15 cellular contexts compared by ENCODE assay signal in the genomic region with DNA sequence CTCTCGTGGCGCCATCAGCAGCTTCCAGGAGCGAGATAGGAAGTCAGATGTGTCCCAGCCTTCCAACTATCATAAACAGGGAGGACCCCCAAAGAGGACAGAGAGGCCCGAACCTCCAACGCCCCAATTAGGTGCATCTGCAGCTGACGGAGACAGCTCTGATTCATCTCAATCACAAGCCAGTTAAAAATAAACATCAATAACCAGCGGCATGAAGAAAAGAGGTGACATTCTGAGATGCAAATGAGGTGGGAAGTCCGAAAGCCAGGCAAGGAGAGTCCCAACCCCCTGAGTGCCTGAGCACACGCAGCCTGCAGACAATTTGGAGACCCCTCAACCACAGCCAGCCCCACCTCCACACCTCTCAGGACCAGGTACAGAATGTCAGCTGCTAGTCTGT.
"Had no signal": no experiment of that assay in that cellular context is flagged by ENCODE, and none has a peak within 500 bp of the region (broad histone marks: within the 10 kb centered on the region; RNA-seq: fewer than 3 reads in every experiment).

No MANE protein-coding gene starts in this region.

- ATAC-seq: activated CD4-positive, CD25-positive, alpha-beta regulatory T cell treated with anti-CD3 and anti-CD28 coated beads, Interleukin-2, amount 50 U/mL, for 24 hours; esophagus mucosa; gastroesophageal sphincter; heart left ventricle; left lung; stimulated activated naive B cell treated with anti-CD40 and anti-IgM and Interleukin-4, amounts not matched to agents 10 μg/mL and 1 μg/mL and 100 μg/mL, for 72 hours had no signal

- FAIRE-seq: bronchial epithelial cell, kidney had no signal

- H3K4me1 Mint-ChIP-seq: activated CD4-positive, alpha-beta T cell treated with anti-CD3 and anti-CD28 coated beads, Interleukin-2, amount 10 ng/mL, durations not matched to agents 7 days and 5 days; stimulated activated naive B cell treated with anti-CD40 and anti-IgM and Interleukin-4, amounts not matched to agents 10 μg/mL and 1 μg/mL and 100 μg/mL, for 72 hours had no signal

- H3K36me3 ChIP-seq: gastroesophageal sphincter, heart left ventricle, left lung, thyroid gland had no signal

- H3K4me3 Mint-ChIP-seq: activated CD4-positive, alpha-beta T cell treated with anti-CD3 and anti-CD28 coated beads, Interleukin-2, amount 10 ng/mL, durations not matched to agents 7 days and 5 days; activated naive CD8-positive, alpha-beta T cell; stimulated activated naive B cell treated with anti-CD40 and anti-IgM and Interleukin-4, amounts not matched to agents 10 μg/mL and 1 μg/mL and 100 μg/mL, for 72 hours had no signal

- H3K27me3 ChIP-seq: gastroesophageal sphincter, heart left ventricle, left lung, thyroid gland had no signal

- H3K4me3 ChIP-seq: gastroesophageal sphincter, heart left ventricle, left lung, thyroid gland had no signal

- H3K4me1 ChIP-seq: gastroesophageal sphincter, left lung, thyroid gland had no signal

- H3K9me3 Mint-ChIP-seq: activated CD4-positive, alpha-beta T cell treated with anti-CD3 and anti-CD28 coated beads, Interleukin-2, amount 10 ng/mL, durations not matched to agents 7 days and 5 days; stimulated activated naive B cell treated with anti-CD40 and anti-IgM and Interleukin-4, amounts not matched to agents 10 μg/mL and 1 μg/mL and 100 μg/mL, for 72 hours had no signal

- H3K27ac Mint-ChIP-seq: activated CD4-positive, alpha-beta T cell treated with anti-CD3 and anti-CD28 coated beads, Interleukin-2, amount 10 ng/mL, durations not matched to agents 7 days and 5 days; activated naive CD8-positive, alpha-beta T cell; stimulated activated naive B cell treated with anti-CD40 and anti-IgM and Interleukin-4, amounts not matched to agents 10 μg/mL and 1 μg/mL and 100 μg/mL, for 72 hours had no signal

- H3K27me3 Mint-ChIP-seq: activated naive CD8-positive, alpha-beta T cell had no signal

- DNase-seq: activated CD4-positive, alpha-beta T cell treated with anti-CD3 and anti-CD28 coated beads, Interleukin-2, amount 10 ng/mL, durations not matched to agents 7 days and 5 days; activated CD8-positive, alpha-beta memory T cell treated with anti-CD3 and anti-CD28 coated beads, Interleukin-2, amount 50 U/mL, for 48 hours; cerebellar nuclear complex; effector CD8-positive, alpha-beta T cell; kidney; mammary epithelial cell; stimulated activated naive B cell treated with anti-CD40 and anti-IgM and Interleukin-4, amounts not matched to agents 10 μg/mL and 1 μg/mL and 100 μg/mL, for 72 hours; thyroid gland had no signal

- H3K27ac ChIP-seq: gastroesophageal sphincter, heart left ventricle, left lung, thyroid gland had no signal

- H3K9me3 ChIP-seq: gastroesophageal sphincter, heart left ventricle, left lung, thyroid gland had no signal

- H3K36me3 Mint-ChIP-seq: activated naive CD8-positive, alpha-beta T cell; stimulated activated naive B cell treated with anti-CD40 and anti-IgM and Interleukin-4, amounts not matched to agents 10 μg/mL and 1 μg/mL and 100 μg/mL, for 72 hours had no signal
